Comparison of ENCODE assay signal across 8 cellular contexts in the genomic region with DNA sequence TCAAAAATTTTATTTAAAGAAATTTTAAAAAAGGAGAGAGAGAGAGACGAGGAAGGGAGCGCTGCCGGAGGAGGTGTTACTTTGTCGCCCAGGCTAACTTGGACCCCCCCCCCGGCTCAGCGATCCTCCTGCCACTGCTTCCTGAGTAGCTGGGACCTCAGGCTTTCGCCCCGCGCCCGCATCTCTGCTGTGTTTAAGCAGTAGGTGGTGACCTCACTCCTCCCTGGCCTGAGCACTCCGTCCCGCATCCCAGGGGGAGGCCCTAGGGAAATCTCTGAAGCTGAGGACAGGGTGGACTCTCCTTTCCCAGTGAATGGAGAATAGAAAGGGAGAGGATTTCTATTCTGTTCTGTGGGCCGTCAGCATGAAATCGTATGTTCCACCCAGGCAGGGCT. TPM values are rescaled to one million over a fixed set of nuclear protein-coding genes. Genes with fewer than 3 reads are reported as not detected.
DNase-seq lines count a peak whose midpoint lies in the region; ATAC-seq and TF ChIP-seq lines count a peak whose summit lies in the region.

No MANE protein-coding gene starts in this region.

- intact Hi-C loops in upper lobe of right lung (cut with DNase I), result no loop called here

- peak overlapping the region; percentile 19 to 96 (median 94) for H3K27ac Mint-ChIP-seq in naive thymus-derived CD8-positive, alpha-beta T cell

- DNase-seq in GM12865 (ENCODE audit: low read depth), result peak; percentile 7
- peak; percentile 14 for DNase-seq in HPDE6-E6E7 (ENCODE audit: extremely low spot score)
- DNase-seq in activated CD4-positive, alpha-beta T cell treated with anti-CD3 and anti-CD28 coated beads, Interleukin-2, amount 50 U/mL, for 4 hours, result peak; percentile 8 to 12
- peak; percentile 40 to 55 for DNase-seq in erythroblast (lab: John Stamatoyannopoulos, UW)
- peak in 7 of 10 donors; percentile 9 to 66 (median 21) for DNase-seq in naive thymus-derived CD8-positive, alpha-beta T cell
- peak; percentile 70 for DNase-seq in upper lobe of right lung

- H3K4me3 ChIP-seq in GM12865 (ENCODE audit: low read depth, low read length) (peak overlapping the region; percentile 89), upper lobe of right lung (peak overlapping the region; percentile 76)

- H3K9me3 Mint-ChIP-seq in naive thymus-derived CD8-positive, alpha-beta T cell, result peaks cover 0 to 66% (median 26%) of the 10 kb centered on the region in 9 donors

- ATAC-seq in naive thymus-derived CD8-positive, alpha-beta T cell, result peak; percentile 29 to 42
- peak; percentile 7 for ATAC-seq in upper lobe of right lung
- no peak for ATAC-seq in HG03095 (IDR thresholded peaks at IDR 0.05; ENCODE audit: unreplicated experiment)
- ATAC-seq in GM18861 (IDR thresholded peaks at IDR 0.05; ENCODE audit: unreplicated experiment), result no peak

- no peak for TF ChIP-seq POLR2A in erythroblast (IDR thresholded peaks at IDR 0.05; ENCODE audit: low read length)

- H3K4me1 Mint-ChIP-seq in naive thymus-derived CD8-positive, alpha-beta T cell, result peaks cover 10 to 29% (median 22%) of the 10 kb centered on the region in 4 donors

- no peaks in the 10 kb centered on the region for H3K36me3 ChIP-seq in upper lobe of right lung

- H3K27me3 Mint-ChIP-seq in naive thymus-derived CD8-positive, alpha-beta T cell, result peaks cover 4 to 15% (median 9%) of the 10 kb centered on the region in 5 donors

- H3K4me1 ChIP-seq in upper lobe of right lung, result peaks cover 3% of the 10 kb centered on the region

- peaks cover 23 to 29% (median 28%) of the 10 kb centered on the region in 3 donors for H3K36me3 Mint-ChIP-seq in naive thymus-derived CD8-positive, alpha-beta T cell

- H3K27me3 ChIP-seq in upper lobe of right lung, result no peaks in the 10 kb centered on the region

- no peak for TF ChIP-seq CTCF in GM12865 (IDR thresholded peaks at IDR 0.05; ENCODE audit: insufficient read depth, low read depth, low read length, missing control alignments)
- no peak for TF ChIP-seq CTCF in upper lobe of right lung (IDR thresholded peaks at IDR 0.05)

- peak overlapping the region; percentile 47 for H3K27ac ChIP-seq in upper lobe of right lung

- POLR2A ChIA-PET in naive thymus-derived CD8-positive, alpha-beta T cell (lab: Charles Lee), result interaction anchor here (0.7 to 1.1 kb wide), 3 partner anchors 78 to 541 kb away, joined by 3 to 4 read pairs (median 4); a partner anchor contains a TSS

- H3K9me3 ChIP-seq in upper lobe of right lung, result no peaks in the 10 kb centered on the region

- H3K4me3 Mint-ChIP-seq in naive thymus-derived CD8-positive, alpha-beta T cell, result peak overlapping the region; percentile 87 to 98 (median 94)

RNA-seq across cellular contexts. Expression of a gene that starts 0.5 kb away (rescaled TPM):
- 10 to 100 TPM; 11.8 to 13.1 TPM for total RNA-seq in naive thymus-derived CD8-positive, alpha-beta T cell
- polyA plus RNA-seq in naive thymus-derived CD8-positive, alpha-beta T cell, result 10 to 100 TPM in 1 of 3 donors, 1 to 10 TPM in 2; 3.2 to 11.7 (median 8.3) TPM
- total RNA-seq in upper lobe of right lung, result 7.8 TPM

RNA-seq across cellular contexts. Expression of a gene that starts 32.4 kb away (rescaled TPM):
- total RNA-seq in naive thymus-derived CD8-positive, alpha-beta T cell, result 10 to 100 TPM; 36.3 to 37.7 TPM
- 10 to 100 TPM in 1 of 3 donors, 1 to 10 TPM in 2; 9.4 to 17.1 (median 9.6) TPM for polyA plus RNA-seq in naive thymus-derived CD8-positive, alpha-beta T cell
- 9.4 TPM for total RNA-seq in upper lobe of right lung

Comparison
In these comparisons a context has a peak if more than half of its experiments do, and no peak if none do; other contexts are left out.
1. DNase-seq: peak in every context shown above with its lines; median percentile 70 in upper lobe of right lung; 48 in erythroblast; 21 in naive thymus-derived CD8-positive, alpha-beta T cell; 14 in HPDE6-E6E7; 10 in activated CD4-positive, alpha-beta T cell treated with anti-CD3 and anti-CD28 coated beads, Interleukin-2, amount 50 U/mL, for 4 hours; 7 in GM12865.
2. ATAC-seq: peak in naive thymus-derived CD8-positive, alpha-beta T cell (2 of 2) and upper lobe of right lung (single experiment); none in HG03095 (single experiment) and GM18861 (single experiment).